In genomic region chr17:74213897-74214386, GRCh38 we compare ENCODE assay signal across 8 cellular contexts.
DNase-seq lines count a peak whose midpoint lies in the region; ATAC-seq and TF ChIP-seq lines count a peak whose summit lies in the region.

No MANE protein-coding gene starts in this region.

- H3K36me3 Mint-ChIP-seq in T-helper 2 cell treated with Interferon-gamma antibody and Interleukin-4, amounts not matched to agents 5 μg/mL and 100 μg/mL, for 36 hours (ENCODE audit: low read depth) = peaks cover 29% of the 10 kb centered on the region

- peaks cover 3% of the 10 kb centered on the region for H3K27me3 Mint-ChIP-seq in T-helper 2 cell treated with Interferon-gamma antibody and Interleukin-4, amounts not matched to agents 5 μg/mL and 100 μg/mL, for 36 hours (ENCODE audit: low read depth)

- TF ChIP-seq CTCF in WERI-Rb-1 (IDR thresholded peaks at IDR 0.05; ENCODE audit: low read depth, low read length) (no peak), retinal pigment epithelial cell (conservative IDR thresholded peaks at IDR 0.05; ENCODE audit: low read depth, low read length) (no peak)

- ATAC-seq in HG03175 (IDR thresholded peaks at IDR 0.05; ENCODE audit: unreplicated experiment) (no peak), HG03280 (IDR thresholded peaks at IDR 0.05; ENCODE audit: unreplicated experiment) (no peak)

- peaks cover 32% of the 10 kb centered on the region for H3K4me1 Mint-ChIP-seq in T-helper 2 cell treated with Interferon-gamma antibody and Interleukin-4, amounts not matched to agents 5 μg/mL and 100 μg/mL, for 36 hours (ENCODE audit: low read depth)

- no peak for DNase-seq in T-helper 2 cell treated with Interferon-gamma antibody and Interleukin-4, amounts not matched to agents 5 μg/mL and 100 μg/mL, for 36 hours (ENCODE audit: low spot score)
- DNase-seq in T-helper 2 cell = no peak
- DNase-seq in WERI-Rb-1 = peak; percentile 58
- peak in 36 of 42 donors; percentile 31 to 79 (median 58) for DNase-seq in head of caudate nucleus
- DNase-seq in retinal pigment epithelial cell (ENCODE audit: low read depth) = no peak
- DNase-seq in stimulated activated CD4-positive, alpha-beta T cell treated with anti-CD3 and anti-CD28 coated beads, Interleukin-1b, Interleukin-23, amount 100 ng/mL, for 48 hours = no peak

- intact Hi-C loops in head of caudate nucleus (cut with DNase I) = loop anchor here (2.0 to 5.0 kb wide), 3 partner anchors 31 to 148 kb away; partner anchors contain the start of gene BTBD17

- H3K27me3 ChIP-seq in WERI-Rb-1 (ENCODE audit: insufficient read depth, low read depth, severe bottlenecking) = no peaks in the 10 kb centered on the region

- H3K27ac Mint-ChIP-seq in T-helper 2 cell treated with Interferon-gamma antibody and Interleukin-4, amounts not matched to agents 5 μg/mL and 100 μg/mL, for 36 hours = peak overlapping the region; percentile 26

- peak overlapping the region; percentile 64 for H3K27ac ChIP-seq in WERI-Rb-1

- peak overlapping the region; percentile 85 for H3K4me3 Mint-ChIP-seq in T-helper 2 cell treated with Interferon-gamma antibody and Interleukin-4, amounts not matched to agents 5 μg/mL and 100 μg/mL, for 36 hours

- H3K9me3 Mint-ChIP-seq in T-helper 2 cell treated with Interferon-gamma antibody and Interleukin-4, amounts not matched to agents 5 μg/mL and 100 μg/mL, for 36 hours = no peaks in the 10 kb centered on the region

- H3K9me3 ChIP-seq in WERI-Rb-1 (ENCODE audit: severe bottlenecking) = no peaks in the 10 kb centered on the region

- H3K36me3 ChIP-seq in WERI-Rb-1 = peaks cover 50% of the 10 kb centered on the region

- peak overlapping the region; percentile 64 for H3K4me3 ChIP-seq in WERI-Rb-1 (ENCODE audit: low read depth, low read length)
- peak overlapping the region; percentile 52 for H3K4me3 ChIP-seq in retinal pigment epithelial cell (ENCODE audit: low read length)

Comparison
In these comparisons a context has a peak if more than half of its experiments do, and no peak if none do; other contexts are left out.
1. DNase-seq: peak in WERI-Rb-1 (single experiment) and head of caudate nucleus (36 of 42); none in T-helper 2 cell treated with Interferon-gamma antibody and Interleukin-4, amounts not matched to agents 5 μg/mL and 100 μg/mL, for 36 hours (single experiment), T-helper 2 cell (0 of 5), retinal pigment epithelial cell (single experiment) and stimulated activated CD4-positive, alpha-beta T cell treated with anti-CD3 and anti-CD28 coated beads, Interleukin-1b, Interleukin-23, amount 100 ng/mL, for 48 hours (single experiment).